Comparison of ENCODE assay signal across 9 cellular contexts in genomic region chr1:101262601-101263348, GRCh38. TPM values are rescaled to one million over a fixed set of nuclear protein-coding genes. Genes with fewer than 3 reads are reported as not detected.
DNase-seq lines count a peak whose midpoint lies in the region; ATAC-seq and FAIRE-seq lines count a peak whose summit lies in the region.
"Had no signal": no experiment of that assay in that cellular context is flagged by ENCODE, and none has a peak within 500 bp of the region (broad histone marks: within the 10 kb centered on the region; RNA-seq: fewer than 3 reads in every experiment).

No MANE protein-coding gene starts in this region.

- H3K4ac ChIP-seq in neuronal stem cell (ENCODE audit: low read length): no peak overlapping the region

- FAIRE-seq in GM19239 (lab: Jason Lieb, UNC): peak; percentile 86

- H3K36me3 ChIP-seq in neuronal stem cell (replicated peaks in 1 of 2; ENCODE audit: control insufficient read depth in 2 of 2, insufficient read depth in 2 of 2, low read length in 2 of 2): no peaks in the 10 kb centered on the region

- no peak overlapping the region for H3K9ac ChIP-seq in neuronal stem cell (ENCODE audit: low read depth, low read length, poor library complexity)

- no peak overlapping the region for H4K8ac ChIP-seq in neuronal stem cell (ENCODE audit: low read depth, low read length)

- H2BK15ac ChIP-seq in neuronal stem cell (ENCODE audit: low read length): no peak overlapping the region

- no peak overlapping the region for H2BK5ac ChIP-seq in neuronal stem cell (ENCODE audit: low read length)

- DNase-seq in GM19239 (ENCODE audit: insufficient read length, low spot score): no peak
- DNase-seq in NCI-H226: peak; percentile 33
- DNase-seq in central memory CD4-positive, alpha-beta T cell: peak; percentile 58
- DNase-seq in neuronal stem cell (ENCODE audit: low spot score): no peak
- DNase-seq in SHP77 (lab: John Stamatoyannopoulos, UW): no peak
- no peak for DNase-seq in cerebellar nuclear complex (lab: John Stamatoyannopoulos, UW)
- DNase-seq in LoVo (ENCODE audit: low spot score): no peak
- DNase-seq: activated gamma-delta T cell had no signal

- H2AK5ac ChIP-seq in neuronal stem cell (ENCODE audit: low read depth, low read length): no peak overlapping the region

- no CpG with 5 or more reads among the region's 6 CpGs for WGBS in neuronal stem cell (ENCODE audit: extremely low coverage in 2 of 2, insufficient read length in 2 of 2, insufficient replicate concordance in 1 of 2), 2 donors

- H2BK120ac ChIP-seq in neuronal stem cell (ENCODE audit: low read depth, low read length): no peak overlapping the region

- no peak overlapping the region for H3K27ac ChIP-seq in neuronal stem cell (replicated peaks; ENCODE audit: low read length)

- no peak for ATAC-seq in GM19395 (IDR thresholded peaks at IDR 0.05; ENCODE audit: unreplicated experiment)

- no peak overlapping the region for H3K4me2 ChIP-seq in neuronal stem cell (ENCODE audit: insufficient read depth, low read length, poor library complexity, severe bottlenecking)

- H3K79me1 ChIP-seq in neuronal stem cell (ENCODE audit: low read depth, low read length): no peaks in the 10 kb centered on the region

- peaks cover 9 to 16% of the 10 kb centered on the region in 2 donors for H3K4me1 ChIP-seq in neuronal stem cell (ENCODE audit: control insufficient read depth in 2 of 2, insufficient read depth in 1 of 2, low read depth in 1 of 2, low read length in 2 of 2)

- H3K27me3 ChIP-seq in neuronal stem cell (ENCODE audit: control insufficient read depth in 3 of 3, insufficient read depth in 3 of 3, low read depth in 1 of 3, low read length in 3 of 3): no peaks in the 10 kb centered on the region

- H2BK12ac ChIP-seq in neuronal stem cell (ENCODE audit: low read length): no peak overlapping the region

- no peak overlapping the region for H4K91ac ChIP-seq in neuronal stem cell (ENCODE audit: low read depth, low read length, poor library complexity)

- H2AFZ ChIP-seq in neuronal stem cell (ENCODE audit: low read length): peak overlapping the region; percentile 82

- no peak overlapping the region for H3K23ac ChIP-seq in neuronal stem cell (ENCODE audit: low read depth, low read length, poor library complexity)

- H3K4me3 ChIP-seq in neuronal stem cell (ENCODE audit: low read length in 2 of 2): no peak overlapping the region

- H3K9me3 ChIP-seq in neuronal stem cell (replicated peaks in 1 of 2; ENCODE audit: control insufficient read depth in 2 of 2, insufficient read depth in 1 of 2, low read depth in 1 of 2, low read length in 2 of 2): no peaks in the 10 kb centered on the region

- H3K18ac ChIP-seq in neuronal stem cell (ENCODE audit: low read length): no peak overlapping the region

- H3K14ac ChIP-seq in neuronal stem cell (ENCODE audit: low read length): no peak overlapping the region

RNA-seq across cellular contexts. Expression of gene S1PR1, which starts 26.0 kb away (rescaled TPM):
- 19.5 TPM for polyA plus RNA-seq in neuronal stem cell (2013, experiment 1 of 2)
- polyA plus RNA-seq in neuronal stem cell (2013, experiment 2 of 2): 19.0 TPM

Comparison
In these comparisons a context has a peak if more than half of its experiments do, and no peak if none do; other contexts are left out.
1. DNase-seq: peak in NCI-H226 (single experiment) and central memory CD4-positive, alpha-beta T cell (single experiment); none in GM19239 (single experiment), neuronal stem cell (single experiment), SHP77 (0 of 2), cerebellar nuclear complex (0 of 2) and LoVo (single experiment).